Comparison of ENCODE assay signal across 8 cellular contexts in the genomic region with DNA sequence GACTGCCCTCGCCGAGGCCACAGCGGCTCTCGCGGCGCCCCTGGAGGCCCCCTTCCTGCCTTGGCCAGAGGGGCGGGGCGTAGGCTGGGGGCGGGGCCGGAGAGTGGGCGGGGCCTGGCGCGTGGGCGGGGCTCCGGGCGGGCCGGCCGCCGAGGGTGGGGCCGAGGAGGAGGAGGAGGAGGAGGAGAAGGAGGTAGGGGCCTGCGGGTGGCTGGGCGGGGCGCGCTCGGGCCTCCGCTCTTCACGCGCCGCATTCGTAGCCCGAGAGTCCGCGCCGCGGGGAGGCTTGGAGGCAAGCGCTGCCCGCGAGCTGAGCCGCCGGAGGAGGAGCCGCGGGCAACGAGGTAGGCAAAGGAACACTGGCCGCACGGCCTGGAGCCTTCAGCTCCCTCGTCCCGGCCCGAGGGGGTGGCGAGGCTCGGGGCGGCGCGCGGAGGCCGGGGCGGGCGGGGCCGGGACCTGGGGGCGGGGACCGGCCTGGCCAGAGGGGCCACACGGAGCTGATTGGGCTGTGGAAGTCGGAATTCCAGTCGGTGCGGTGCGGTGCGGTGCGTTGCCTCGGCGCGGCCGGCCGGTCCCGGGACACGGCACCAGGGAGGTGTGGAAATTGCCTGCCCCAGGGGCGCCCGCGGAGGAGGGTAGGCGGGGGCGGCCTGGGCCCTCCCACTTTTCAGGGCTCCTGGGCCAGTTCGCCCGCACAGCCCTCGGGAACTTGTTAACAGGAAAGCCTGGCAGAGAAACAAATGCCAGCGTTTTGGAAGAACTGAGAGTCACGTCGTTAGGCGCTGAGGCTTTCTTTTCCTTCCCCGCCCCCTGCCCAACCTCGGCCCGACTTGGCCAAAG. TPM values are rescaled to one million over a fixed set of nuclear protein-coding genes. Genes with fewer than 3 reads are reported as not detected.
DNase-seq lines count a peak whose midpoint lies in the region; ATAC-seq and TF ChIP-seq lines count a peak whose summit lies in the region.

TSS of gene PPP2R3A (plus strand) at position 223 of the 843 bp plus-strand sequence. CDS start 35,771 bp downstream, outside the sequence.

- no peaks in the 10 kb centered on the region for H3K27me3 ChIP-seq in lung (ENCODE audit: control insufficient read depth, insufficient read depth)

- ATAC-seq in GM19043 (IDR thresholded peaks at IDR 0.05; ENCODE audit: low read depth, unreplicated experiment): peak; percentile 62
- peak; percentile 84 for ATAC-seq in HG03354 (IDR thresholded peaks at IDR 0.05; ENCODE audit: poor library complexity, severe bottlenecking, unreplicated experiment)
- ATAC-seq in lung (ENCODE audit: insufficient read depth, low FRiP score): peak; percentile 95

- TF ChIP-seq CTCF in AG04449 (IDR thresholded peaks at IDR 0.05; ENCODE audit: insufficient read depth, low read length, missing control alignments) (peak; percentile 20), lung (IDR thresholded peaks at IDR 0.05; ENCODE audit: control extremely low read depth, extremely low read depth) (no peak)

- H3K4me1 ChIP-seq in lung (ENCODE audit: control insufficient read depth in 2 of 2, insufficient read depth in 2 of 2, low read length in 2 of 2): peaks cover 0 to 14% of the 10 kb centered on the region in 2 donors

- DNase-seq in AG04449 (ENCODE audit: low read depth, low spot score) (peak; percentile 17), NCI-H69 (lab: John Stamatoyannopoulos, UW) (peak; percentile 77), lung (ENCODE audit: low spot score) (peak; percentile 79)
- DNase-seq in activated CD8-positive, alpha-beta memory T cell treated with anti-CD3 and anti-CD28 coated beads for 48 hours (ENCODE audit: low read depth in 2 of 3, low spot score in 2 of 3): peak; percentile 51 to 63 (median 59)
- DNase-seq in effector CD8-positive, alpha-beta T cell (lab: John Stamatoyannopoulos, UW): peak; percentile 53
- DNase-seq in stimulated activated CD4-positive, alpha-beta T cell treated with anti-CD3 and anti-CD28 coated beads, Interleukin-4, amount 100 ng/mL, for 48 hours (ENCODE audit: low read depth in 2 of 2): peak; percentile 62 to 63

- H3K4me3 ChIP-seq in AG04449 (ENCODE audit: low read depth, low read length) (peak within 1 kb of the TSS; percentile 74), lung (peak within 1 kb of the TSS; percentile 83)

- H3K9me3 ChIP-seq in lung (ENCODE audit: control insufficient read depth in 2 of 2, insufficient read depth in 1 of 2, low read length in 1 of 2): peaks cover 2 to 4% of the 10 kb centered on the region in 2 donors

- no peaks in the 10 kb centered on the region for H3K36me3 ChIP-seq in lung (ENCODE audit: control insufficient read depth in 2 of 2, insufficient read depth in 2 of 2, low read length in 2 of 2)

- 0 to 1% methylated on average over 36 to 89 of the region's 89 CpGs for WGBS in lung, 2 donors

- CTCF ChIA-PET in AG04449 (lab: Yijun Ruan, JAX): interaction anchor here (2.4 to 3.7 kb wide), 2 partner anchors 47 to 77 kb away, joined by 10 to 23 read pairs; no protein-coding TSS in a partner anchor

- peak within 1 kb of the TSS; percentile 93 to 95 for H3K27ac ChIP-seq in lung (ENCODE audit: low read depth in 1 of 2, low read length in 1 of 2)

- POLR2A ChIA-PET in AG04449 (lab: Yijun Ruan, JAX): interaction anchor here (0.9 to 1.4 kb wide), 5 partner anchors 18 to 230 kb away, joined by 3 to 4 read pairs (median 4); partner anchors contain the start of gene MSL2

RNA-seq across cellular contexts. Expression of gene PPP2R3A, which starts in this region (rescaled TPM):
- 10 to 100 TPM in 1 of 2 donors, 1 to 10 TPM in 1; 7.3 to 17.0 TPM for total RNA-seq in lung
- 1 to 10 TPM; 1.6 to 1.8 TPM for polyA plus RNA-seq in lung

Comparison
In these comparisons a context has a peak if more than half of its experiments do, and no peak if none do; other contexts are left out.
1. Peak in every context shown above with its lines: DNase-seq, ATAC-seq, H3K4me3 ChIP-seq and H3K27ac ChIP-seq.
2. DNase-seq: peak in every context shown above with its lines; median percentile 79 in lung; 77 in NCI-H69; 62 in stimulated activated CD4-positive, alpha-beta T cell treated with anti-CD3 and anti-CD28 coated beads, Interleukin-4, amount 100 ng/mL, for 48 hours; 59 in activated CD8-positive, alpha-beta memory T cell treated with anti-CD3 and anti-CD28 coated beads for 48 hours; 53 in effector CD8-positive, alpha-beta T cell; 17 in AG04449.